ENCODE assay signal across 17 cellular contexts in the genomic region with DNA sequence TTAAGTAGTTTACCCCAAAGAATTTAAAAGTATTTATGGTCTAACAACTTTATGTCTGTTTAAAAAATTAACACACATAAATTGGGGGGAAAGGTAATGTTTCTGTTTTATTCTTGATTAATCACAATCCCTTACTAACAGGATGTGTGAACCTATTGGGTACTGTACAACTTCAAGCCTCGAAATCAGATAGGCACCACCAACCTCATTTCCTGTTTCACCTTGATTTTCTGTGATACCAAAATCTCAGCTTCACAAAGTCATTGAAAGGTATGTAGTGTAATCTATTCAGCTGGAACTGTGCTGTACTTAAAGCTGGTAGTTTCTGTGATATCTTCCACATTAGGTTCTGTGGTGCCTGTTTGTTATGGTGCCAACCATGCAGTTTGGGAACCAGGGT.
"Had no signal": no experiment of that assay in that cellular context is flagged by ENCODE, and none has a peak within 500 bp of the region (broad histone marks: within the 10 kb centered on the region; RNA-seq: fewer than 3 reads in every experiment).

No MANE protein-coding gene starts in this region.

- H3K9me3 Mint-ChIP-seq: nephron, type B pancreatic cell had no signal

- H3K9me3 ChIP-seq: heart left ventricle, mucosa of descending colon, pancreas, stomach had no signal

- H3K27me3 Mint-ChIP-seq: progenitor cell of endocrine pancreas, type B pancreatic cell had no signal

- DNase-seq: effector CD4-positive, alpha-beta T cell; endodermal cell; heart left ventricle; hypothalamus; mucosa of descending colon; occipital lobe; pancreas; right cardiac atrium; small intestine; stimulated activated CD4-positive, alpha-beta T cell treated with anti-CD3 and anti-CD28 coated beads, Interleukin-12 subunit alpha, Interleukin-12 subunit beta, amount 100 ng/mL, for 4 hours; stomach had no signal

- H3K4me3 ChIP-seq: coronary artery, heart left ventricle, mucosa of descending colon, pancreas, stomach had no signal

- H3K27ac Mint-ChIP-seq: endodermal cell, nephron, progenitor cell of endocrine pancreas, type B pancreatic cell had no signal

- H3K27ac ChIP-seq: coronary artery, heart left ventricle, pancreas, stomach had no signal

- H3K4me3 Mint-ChIP-seq: endodermal cell, type B pancreatic cell had no signal

- ATAC-seq: esophagus mucosa, heart left ventricle, left lobe of liver, mucosa of descending colon, pancreas, right cardiac atrium had no signal

- H3K27me3 ChIP-seq: heart left ventricle, pancreas, stomach had no signal
